ENCODE assay signal across 17 cellular contexts in the genomic region with DNA sequence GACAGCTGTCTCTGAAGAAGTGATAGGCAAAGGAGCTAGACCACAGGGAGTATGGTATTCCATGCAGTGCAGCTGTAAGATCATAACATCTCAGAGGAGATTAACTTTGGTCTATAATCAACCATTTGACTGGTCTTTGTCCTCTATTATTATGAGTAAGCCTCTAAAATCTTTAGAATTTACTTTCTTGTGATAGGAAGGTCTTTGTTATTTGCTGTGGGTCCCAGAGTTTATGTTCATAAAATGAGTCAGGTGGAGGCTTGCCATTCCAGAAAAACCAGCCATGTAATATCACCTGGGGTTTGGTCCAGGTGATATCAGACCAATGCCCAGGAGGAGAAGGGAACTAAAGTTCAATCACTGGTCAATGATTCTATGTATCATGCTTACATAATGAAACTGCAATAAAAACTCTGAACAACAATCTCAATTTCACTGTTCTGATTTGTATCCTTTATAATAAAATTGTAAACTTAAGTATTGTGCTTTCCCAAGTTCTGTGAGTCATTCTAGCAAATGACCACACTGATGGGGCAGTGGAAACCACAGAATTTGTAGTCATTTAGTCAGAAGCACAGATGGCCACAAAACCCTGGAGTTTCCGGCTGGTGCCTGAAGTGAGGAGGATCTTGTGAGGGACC.
DNase-seq lines count a peak whose midpoint lies in the region; ATAC-seq and TF ChIP-seq lines count a peak whose summit lies in the region.
"Had no signal": no experiment of that assay in that cellular context is flagged by ENCODE, and none has a peak within 500 bp of the region (broad histone marks: within the 10 kb centered on the region; RNA-seq: fewer than 3 reads in every experiment).

No MANE protein-coding gene starts in this region.

- POLR2A ChIA-PET in CD8-positive, alpha-beta memory T cell (lab: Charles Lee) = no interaction called here

- peaks cover 4% of the 10 kb centered on the region for H3K4me1 Mint-ChIP-seq in chondrocyte (ENCODE audit: low read depth)
- H3K4me1 Mint-ChIP-seq in nephron progenitor cell = no peaks in the 10 kb centered on the region
- H3K4me1 Mint-ChIP-seq in CD8-positive, alpha-beta memory T cell = no peaks in the 10 kb centered on the region
- H3K4me1 Mint-ChIP-seq: activated CD8-positive, alpha-beta memory T cell treated with anti-CD3 and anti-CD28 coated beads, Interleukin-2, amount 10 ng/mL, durations not matched to agents 7 days and 5 days; stimulated activated effector memory CD8-positive, alpha-beta T cell treated with anti-CD3 and anti-CD28 coated beads, Interleukin-12 subunit alpha, Interleukin-12 subunit beta, amount 100 ng/mL, for 72 hours had no signal

- H3K27me3 ChIP-seq in CD8-positive, alpha-beta memory T cell (ENCODE audit: insufficient read depth, low read length, poor library complexity, severe bottlenecking) = no peaks in the 10 kb centered on the region
- H3K27me3 ChIP-seq: dorsolateral prefrontal cortex, neutrophil had no signal

- H3K27ac ChIP-seq in CD8-positive, alpha-beta memory T cell (ENCODE audit: low read depth, low read length) = no peak overlapping the region
- H3K27ac ChIP-seq: C4-2B, dorsolateral prefrontal cortex, neutrophil had no signal

- no peak for TF ChIP-seq CTCF in chondrocyte (IDR thresholded peaks at IDR 0.05)
- TF ChIP-seq CTCF in nephron progenitor cell (IDR thresholded peaks at IDR 0.05) = no peak

- H3K9me3 Mint-ChIP-seq in chondrocyte (ENCODE audit: low read depth) (peaks cover 5% of the 10 kb centered on the region), nephron progenitor cell (no peaks in the 10 kb centered on the region)
- peaks cover 0 to 17% (median 6%) of the 10 kb centered on the region in 5 donors for H3K9me3 Mint-ChIP-seq in CD8-positive, alpha-beta memory T cell

- ATAC-seq in HG02759 (IDR thresholded peaks at IDR 0.05; ENCODE audit: unreplicated experiment) (no peak), sciatic nerve (no peak), HG03442 (IDR thresholded peaks at IDR 0.05; ENCODE audit: unreplicated experiment) (no peak)
- ATAC-seq: activated CD8-positive, alpha-beta memory T cell treated with anti-CD3 and anti-CD28 coated beads, Interleukin-2, amount 10 ng/mL, durations not matched to agents 7 days and 5 days; Panc1; stimulated activated effector memory CD8-positive, alpha-beta T cell treated with anti-CD3 and anti-CD28 coated beads, Interleukin-12 subunit alpha, Interleukin-12 subunit beta, amount 100 ng/mL, for 72 hours had no signal

- H3K4me1 ChIP-seq in CD8-positive, alpha-beta memory T cell (ENCODE audit: insufficient read depth, low read length) = no peaks in the 10 kb centered on the region

- H3K4me3 Mint-ChIP-seq in chondrocyte (ENCODE audit: unreplicated experiment) = no peak overlapping the region
- no peak overlapping the region for H3K4me3 Mint-ChIP-seq in nephron progenitor cell
- H3K4me3 Mint-ChIP-seq in CD8-positive, alpha-beta memory T cell = no peak overlapping the region
- H3K4me3 Mint-ChIP-seq: activated CD8-positive, alpha-beta memory T cell treated with anti-CD3 and anti-CD28 coated beads, Interleukin-2, amount 10 ng/mL, durations not matched to agents 7 days and 5 days; activated naive CD8-positive, alpha-beta T cell; stimulated activated effector memory CD8-positive, alpha-beta T cell treated with anti-CD3 and anti-CD28 coated beads, Interleukin-12 subunit alpha, Interleukin-12 subunit beta, amount 100 ng/mL, for 72 hours had no signal

- DNase-seq in EL (peak; percentile 67), NCI-H226 (peak; percentile 61), chondrocyte (ENCODE audit: low spot score) (no peak), nephron progenitor cell (no peak), sciatic nerve (ENCODE audit: low spot score) (no peak)
- no peak for DNase-seq in CD8-positive, alpha-beta memory T cell
- DNase-seq: activated CD8-positive, alpha-beta memory T cell treated with anti-CD3 and anti-CD28 coated beads, Interleukin-2, amount 10 ng/mL, durations not matched to agents 7 days and 5 days; dorsolateral prefrontal cortex; head of caudate nucleus; NCI-H345 had no signal

- no peaks in the 10 kb centered on the region for H3K9me3 ChIP-seq in CD8-positive, alpha-beta memory T cell (ENCODE audit: low read length)
- H3K9me3 ChIP-seq: neutrophil had no signal

- no peaks in the 10 kb centered on the region for H3K27me3 Mint-ChIP-seq in chondrocyte (ENCODE audit: low read depth)
- H3K27me3 Mint-ChIP-seq in nephron progenitor cell (ENCODE audit: low read depth, poor library complexity) = no peaks in the 10 kb centered on the region
- H3K27me3 Mint-ChIP-seq in CD8-positive, alpha-beta memory T cell = no peaks in the 10 kb centered on the region
- H3K27me3 Mint-ChIP-seq: activated CD8-positive, alpha-beta memory T cell treated with anti-CD3 and anti-CD28 coated beads, Interleukin-2, amount 10 ng/mL, durations not matched to agents 7 days and 5 days; activated naive CD8-positive, alpha-beta T cell had no signal

- intact Hi-C loops in sciatic nerve (cut with DNase I) = no loop called here

- peak overlapping the region; percentile 79 for H3K27ac Mint-ChIP-seq in chondrocyte (ENCODE audit: unreplicated experiment)
- H3K27ac Mint-ChIP-seq in nephron progenitor cell = peak overlapping the region; percentile 6
- no peak overlapping the region for H3K27ac Mint-ChIP-seq in CD8-positive, alpha-beta memory T cell
- H3K27ac Mint-ChIP-seq: activated CD8-positive, alpha-beta memory T cell treated with anti-CD3 and anti-CD28 coated beads, Interleukin-2, amount 10 ng/mL, durations not matched to agents 7 days and 5 days; activated naive CD8-positive, alpha-beta T cell; stimulated activated effector memory CD8-positive, alpha-beta T cell treated with anti-CD3 and anti-CD28 coated beads, Interleukin-12 subunit alpha, Interleukin-12 subunit beta, amount 100 ng/mL, for 72 hours had no signal

- H3K36me3 ChIP-seq in CD8-positive, alpha-beta memory T cell (ENCODE audit: insufficient read depth, low read length) = no peaks in the 10 kb centered on the region
- H3K36me3 ChIP-seq: neutrophil had no signal

- H3K4me3 ChIP-seq in CD8-positive, alpha-beta memory T cell (ENCODE audit: low read length) = no peak overlapping the region
- H3K4me3 ChIP-seq: dorsolateral prefrontal cortex had no signal

- CTCF ChIA-PET in CD8-positive, alpha-beta memory T cell (lab: Charles Lee) = no interaction called here

- H3K36me3 Mint-ChIP-seq in chondrocyte (ENCODE audit: low read depth) (no peaks in the 10 kb centered on the region), nephron progenitor cell (ENCODE audit: low read depth) (no peaks in the 10 kb centered on the region)
- H3K36me3 Mint-ChIP-seq in CD8-positive, alpha-beta memory T cell = no peaks in the 10 kb centered on the region
- H3K36me3 Mint-ChIP-seq: activated CD8-positive, alpha-beta memory T cell treated with anti-CD3 and anti-CD28 coated beads, Interleukin-2, amount 10 ng/mL, durations not matched to agents 7 days and 5 days; activated naive CD8-positive, alpha-beta T cell; stimulated activated effector memory CD8-positive, alpha-beta T cell treated with anti-CD3 and anti-CD28 coated beads, Interleukin-12 subunit alpha, Interleukin-12 subunit beta, amount 100 ng/mL, for 72 hours had no signal

Comparison
In these comparisons a context has a peak if more than half of its experiments do, and no peak if none do; other contexts are left out.
1. DNase-seq: peak in EL (single experiment) and NCI-H226 (single experiment); none in chondrocyte (single experiment), nephron progenitor cell (single experiment), CD8-positive, alpha-beta memory T cell (0 of 5) and sciatic nerve (single experiment).
2. H3K27ac Mint-ChIP-seq: peak in chondrocyte (single experiment) and nephron progenitor cell (single experiment); none in CD8-positive, alpha-beta memory T cell (0 of 8).